20 cellular contexts compared by ENCODE assay signal in genomic region chr3:195616681-195617080, GRCh38. TPM values are rescaled to one million over a fixed set of nuclear protein-coding genes. Genes with fewer than 3 reads are reported as not detected.
DNase-seq lines count a peak whose midpoint lies in the region; ATAC-seq and TF ChIP-seq lines count a peak whose summit lies in the region.
"Had no signal": no experiment of that assay in that cellular context is flagged by ENCODE, and none has a peak within 500 bp of the region (broad histone marks: within the 10 kb centered on the region; RNA-seq: fewer than 3 reads in every experiment).

No MANE protein-coding gene starts in this region.

- TF ChIP-seq CTCF in left ventricle myocardium inferior (IDR thresholded peaks at IDR 0.05; ENCODE audit: borderline replicate concordance) (no peak), coronary artery (IDR thresholded peaks at IDR 0.05) (no peak), MCF 10A (IDR thresholded peaks at IDR 0.05; ENCODE audit: unreplicated experiment) (no peak)

- no peaks in the 10 kb centered on the region for H3K4me1 Mint-ChIP-seq in MCF 10A (ENCODE audit: insufficient read depth, unreplicated experiment)

- H3K9me3 ChIP-seq in left ventricle myocardium inferior (replicated peaks) = no peaks in the 10 kb centered on the region
- H3K9me3 ChIP-seq: A549 had no signal

- DNase-seq in Right ventricle myocardium inferior (ENCODE audit: missing footprints) (no peak), left ventricle myocardium inferior (no peak), coronary artery (ENCODE audit: low spot score) (peak; percentile 31), mesenteric fat pad (ENCODE audit: low spot score) (peak; percentile 87), middle frontal gyrus (ENCODE audit: extremely low spot score, low spot score) (no peak), MCF 10A (ENCODE audit: unreplicated experiment) (no peak), kidney glomerular epithelial cell (lab: John Stamatoyannopoulos, UW) (no peak)
- DNase-seq: GF-D8, NCI-H1092 treated with DMSO at 0.1 percent for 48 hours, NCI-H2081 treated with DMSO at 0.1 percent for 48 hours, NCI-H510A, NCI-H774, PC-3 had no signal

- no peak overlapping the region for H3K4me3 Mint-ChIP-seq in MCF 10A (ENCODE audit: unreplicated experiment)

- no peaks in the 10 kb centered on the region for H3K9me3 Mint-ChIP-seq in MCF 10A (ENCODE audit: unreplicated experiment)

- H3K27ac Mint-ChIP-seq in MCF 10A (ENCODE audit: low read depth, unreplicated experiment) = no peak overlapping the region

- CTCF ChIA-PET in MCF 10A (lab: Yijun Ruan, JAX) = no interaction called here

- H3K36me3 ChIP-seq in left ventricle myocardium inferior = no peaks in the 10 kb centered on the region
- H3K36me3 ChIP-seq: BLaER1 treated with 17β-estradiol and CSF1 and Interleukin-3, amounts not matched to agents 10 nM and 100 nM had no signal

- POLR2A ChIA-PET in MCF 10A (lab: Yijun Ruan, JAX) = no interaction called here

- no peaks in the 10 kb centered on the region for H3K27me3 ChIP-seq in left ventricle myocardium inferior (ENCODE audit: low read depth)
- H3K27me3 ChIP-seq: BLaER1 treated with 17β-estradiol and CSF1 and Interleukin-3, amounts not matched to agents 10 nM and 100 nM had no signal

- peak; percentile 20 for ATAC-seq in Right ventricle myocardium inferior
- ATAC-seq: PC-3 had no signal

- intact Hi-C loops in Right ventricle myocardium inferior (cut with DNase I) (no loop called here), left ventricle myocardium inferior (cut with micrococcal nuclease) (no loop called here), MCF 10A (cut with micrococcal nuclease) (no loop called here)

- no peaks in the 10 kb centered on the region for H3K36me3 Mint-ChIP-seq in MCF 10A (ENCODE audit: insufficient read depth, unreplicated experiment)

- H3K27me3 Mint-ChIP-seq in MCF 10A (ENCODE audit: insufficient read depth, unreplicated experiment) = peaks cover 5% of the 10 kb centered on the region

- BruUV-seq in MCF 10A (replicated peaks; lab: Mats Ljungman, UMichigan) = no TSS peak

- H3K27ac ChIP-seq in left ventricle myocardium inferior (replicated peaks) (no peak overlapping the region), coronary artery (no peak overlapping the region)
- H3K27ac ChIP-seq: A549; BLaER1 treated with 17β-estradiol and CSF1 and Interleukin-3, amounts not matched to agents 10 nM and 100 nM; KMS-11; RWPE1 had no signal

- H3K4me1 ChIP-seq in left ventricle myocardium inferior = no peaks in the 10 kb centered on the region
- H3K4me1 ChIP-seq: A549 had no signal

- H3K4me3 ChIP-seq in left ventricle myocardium inferior = no peak overlapping the region
- no peak overlapping the region for H3K4me3 ChIP-seq in coronary artery
- H3K4me3 ChIP-seq: A549; BLaER1 treated with 17β-estradiol and CSF1 and Interleukin-3, amounts not matched to agents 10 nM and 100 nM had no signal

RNA-seq across cellular contexts. Expression of gene APOD, which starts 32.9 kb away (rescaled TPM):
- total RNA-seq in Right ventricle myocardium inferior (327 TPM), left ventricle myocardium inferior (92.5 TPM), mesenteric fat pad (362 TPM), MCF 10A (2022) (0.83 and 1.9 TPM in 2 replicates)
- total RNA-seq: Daoy, H1, M059J, PC-3 had no signal

Comparison
In these comparisons a context has a peak if more than half of its experiments do, and no peak if none do; other contexts are left out.
1. DNase-seq: peak in coronary artery (single experiment) and mesenteric fat pad (single experiment); none in Right ventricle myocardium inferior (single experiment), left ventricle myocardium inferior (single experiment), middle frontal gyrus (single experiment), MCF 10A (single experiment) and kidney glomerular epithelial cell (single experiment).
2. RNA of gene APOD, which starts 32.9 kb away (total RNA-seq): 362 TPM in mesenteric fat pad (single experiment), 327 TPM in Right ventricle myocardium inferior (single experiment) and 92.5 TPM in left ventricle myocardium inferior (single experiment); 0.83 to 1.9 TPM in MCF 10A; every median in the first group is over 10 times any median in the second.